ENCODE assay signal across 1 cellular context in the genomic region with DNA sequence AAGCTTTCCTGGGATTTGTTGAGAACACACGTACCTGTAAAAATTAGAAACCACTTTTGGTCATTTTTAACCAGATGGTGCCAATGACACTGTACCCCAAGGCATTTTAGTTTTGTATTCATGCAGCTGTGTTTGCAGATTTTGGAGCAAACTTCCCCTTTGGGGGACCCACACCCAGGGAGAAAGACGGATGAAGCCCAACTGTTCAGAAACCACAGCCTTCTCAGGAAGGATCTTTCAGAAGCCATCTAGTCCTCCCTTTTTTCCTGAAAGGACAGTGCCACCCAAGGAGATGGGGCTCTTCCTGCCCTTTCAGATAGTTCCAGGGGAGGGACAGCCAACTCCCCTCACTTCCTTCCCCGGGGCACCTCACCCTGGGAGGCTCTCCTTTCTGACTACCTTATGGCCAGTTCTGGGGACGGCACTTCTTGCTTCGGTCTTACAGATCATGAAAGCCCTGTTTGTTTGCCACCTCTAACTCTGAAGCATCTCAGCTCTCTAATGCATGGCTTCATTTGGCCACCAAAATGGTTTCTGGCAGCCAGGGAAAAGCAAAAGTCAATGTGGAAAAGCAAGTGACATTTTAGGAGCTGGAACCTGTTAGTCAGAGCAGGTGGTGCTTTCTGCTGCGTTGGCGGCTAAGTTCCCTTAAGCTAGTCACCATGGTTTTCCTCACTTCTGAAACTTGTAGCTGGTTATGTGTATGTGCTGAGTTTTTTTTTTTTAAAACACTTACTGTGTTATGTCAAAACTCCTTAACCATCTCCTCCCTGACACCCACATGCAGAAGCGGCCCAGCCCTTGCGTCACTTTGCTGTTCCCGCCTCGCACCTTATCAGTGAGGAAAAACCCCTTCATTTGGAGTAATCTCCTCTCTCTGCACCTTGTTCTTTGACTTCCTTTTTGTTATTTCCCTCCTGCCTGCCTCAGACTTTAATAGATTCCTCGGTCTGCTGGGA.
TF ChIP-seq lines count a peak whose summit lies in the region.

No MANE protein-coding gene starts in this region.

TF ChIP-seq in K562, 482 proteins besides CTCF, POLR2A, EP300 and RAD21 (continued from another document and continues in another):
- TF ChIP-seq, protein P1, sequence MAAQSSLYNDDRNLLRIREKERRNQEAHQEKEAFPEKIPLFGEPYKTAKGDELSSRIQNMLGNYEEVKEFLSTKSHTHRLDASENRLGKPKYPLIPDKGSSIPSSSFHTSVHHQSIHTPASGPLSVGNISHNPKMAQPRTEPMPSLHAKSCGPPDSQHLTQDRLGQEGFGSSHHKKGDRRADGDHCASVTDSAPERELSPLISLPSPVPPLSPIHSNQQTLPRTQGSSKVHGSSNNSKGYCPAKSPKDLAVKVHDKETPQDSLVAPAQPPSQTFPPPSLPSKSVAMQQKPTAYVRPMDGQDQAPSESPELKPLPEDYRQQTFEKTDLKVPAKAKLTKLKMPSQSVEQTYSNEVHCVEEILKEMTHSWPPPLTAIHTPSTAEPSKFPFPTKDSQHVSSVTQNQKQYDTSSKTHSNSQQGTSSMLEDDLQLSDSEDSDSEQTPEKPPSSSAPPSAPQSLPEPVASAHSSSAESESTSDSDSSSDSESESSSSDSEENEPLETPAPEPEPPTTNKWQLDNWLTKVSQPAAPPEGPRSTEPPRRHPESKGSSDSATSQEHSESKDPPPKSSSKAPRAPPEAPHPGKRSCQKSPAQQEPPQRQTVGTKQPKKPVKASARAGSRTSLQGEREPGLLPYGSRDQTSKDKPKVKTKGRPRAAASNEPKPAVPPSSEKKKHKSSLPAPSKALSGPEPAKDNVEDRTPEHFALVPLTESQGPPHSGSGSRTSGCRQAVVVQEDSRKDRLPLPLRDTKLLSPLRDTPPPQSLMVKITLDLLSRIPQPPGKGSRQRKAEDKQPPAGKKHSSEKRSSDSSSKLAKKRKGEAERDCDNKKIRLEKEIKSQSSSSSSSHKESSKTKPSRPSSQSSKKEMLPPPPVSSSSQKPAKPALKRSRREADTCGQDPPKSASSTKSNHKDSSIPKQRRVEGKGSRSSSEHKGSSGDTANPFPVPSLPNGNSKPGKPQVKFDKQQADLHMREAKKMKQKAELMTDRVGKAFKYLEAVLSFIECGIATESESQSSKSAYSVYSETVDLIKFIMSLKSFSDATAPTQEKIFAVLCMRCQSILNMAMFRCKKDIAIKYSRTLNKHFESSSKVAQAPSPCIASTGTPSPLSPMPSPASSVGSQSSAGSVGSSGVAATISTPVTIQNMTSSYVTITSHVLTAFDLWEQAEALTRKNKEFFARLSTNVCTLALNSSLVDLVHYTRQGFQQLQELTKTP (IDR thresholded peaks at IDR 0.05; ENCODE audit: low read depth in 1 of 2, partially characterized antibody in 2 of 2) = peak in 1 of 2 experiments; percentile 28
- TF ChIP-seq EGR1 (conservative IDR thresholded peaks at IDR 0.05) (peak; percentile 40), TCF3 (CRISPR knock-in tag; IDR thresholded peaks at IDR 0.05) (peak; percentile 87), RB1 (IDR thresholded peaks at IDR 0.05; ENCODE audit: low read depth) (peak; percentile 67; the same call in 1 of the 2 replicates), TAL1 (IDR thresholded peaks at IDR 0.05) (peak; percentile 80), ATF1 (CRISPR knock-in tag; IDR thresholded peaks at IDR 0.05) (no peak), ATF1 (tag; IDR thresholded peaks at IDR 0.05) (peak; percentile 69), GABPB1 (CRISPR knock-in tag; IDR thresholded peaks at IDR 0.05) (peak; percentile 53; the same call in 1 of the 2 replicates), SMAD4 (CRISPR knock-in tag; conservative IDR thresholded peaks at IDR 0.05) (peak; percentile 78; the same call in 1 of the 2 replicates), CBFA2T3 (IDR thresholded peaks at IDR 0.05) (peak; percentile 87), HDAC3 (IDR thresholded peaks at IDR 0.05; ENCODE audit: borderline replicate concordance, partially characterized antibody) (peak; percentile 42), ARID1B (IDR thresholded peaks at IDR 0.05) (peak; percentile 88), ATF3 (IDR thresholded peaks at IDR 0.05) (peak; percentile 87), ATF3 (CRISPR knock-in tag; conservative IDR thresholded peaks at IDR 0.05) (no peak), SMARCA4 (IDR thresholded peaks at IDR 0.05) (peak; percentile 69), CBX8 (IDR thresholded peaks at IDR 0.05; ENCODE audit: borderline replicate concordance, extremely low read depth, low read depth, low read length, poor library complexity, severe bottlenecking) (no peak), SRSF3 (IDR thresholded peaks at IDR 0.05; ENCODE audit: insufficient read depth, low read length) (no peak), HINFP (tag; conservative IDR thresholded peaks at IDR 0.05; ENCODE audit: low read depth) (no peak), HOMEZ (CRISPR knock-in tag; IDR thresholded peaks at IDR 0.05) (no peak), PKNOX1 (IDR thresholded peaks at IDR 0.05) (0 out of 2 replicates have a peak, but pooled peaks have one; percentile 13), DACH1 (IDR thresholded peaks at IDR 0.05; ENCODE audit: partially characterized antibody) (peak; percentile 20), CREB1 (IDR thresholded peaks at IDR 0.05) (0 out of 2 replicates have a peak, but pooled peaks have one; percentile 28), CREB1 (CRISPR knock-in tag; IDR thresholded peaks at IDR 0.05) (peak; percentile 54), MTA2 (IDR thresholded peaks at IDR 0.05; ENCODE audit: low read depth) (peak; percentile 57), NFIC (IDR thresholded peaks at IDR 0.05) (peak; percentile 49), MXI1 (IDR thresholded peaks at IDR 0.05; ENCODE audit: low read depth, low read length) (no peak), ZBTB1 (CRISPR knock-in tag; IDR thresholded peaks at IDR 0.05; ENCODE audit: borderline replicate concordance, low read depth) (no peak)
- TF ChIP-seq, protein P2, sequence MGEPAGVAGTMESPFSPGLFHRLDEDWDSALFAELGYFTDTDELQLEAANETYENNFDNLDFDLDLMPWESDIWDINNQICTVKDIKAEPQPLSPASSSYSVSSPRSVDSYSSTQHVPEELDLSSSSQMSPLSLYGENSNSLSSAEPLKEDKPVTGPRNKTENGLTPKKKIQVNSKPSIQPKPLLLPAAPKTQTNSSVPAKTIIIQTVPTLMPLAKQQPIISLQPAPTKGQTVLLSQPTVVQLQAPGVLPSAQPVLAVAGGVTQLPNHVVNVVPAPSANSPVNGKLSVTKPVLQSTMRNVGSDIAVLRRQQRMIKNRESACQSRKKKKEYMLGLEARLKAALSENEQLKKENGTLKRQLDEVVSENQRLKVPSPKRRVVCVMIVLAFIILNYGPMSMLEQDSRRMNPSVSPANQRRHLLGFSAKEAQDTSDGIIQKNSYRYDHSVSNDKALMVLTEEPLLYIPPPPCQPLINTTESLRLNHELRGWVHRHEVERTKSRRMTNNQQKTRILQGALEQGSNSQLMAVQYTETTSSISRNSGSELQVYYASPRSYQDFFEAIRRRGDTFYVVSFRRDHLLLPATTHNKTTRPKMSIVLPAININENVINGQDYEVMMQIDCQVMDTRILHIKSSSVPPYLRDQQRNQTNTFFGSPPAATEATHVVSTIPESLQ (CRISPR knock-in tag; IDR thresholded peaks at IDR 0.05) = no peak
- TF ChIP-seq, protein P3, sequence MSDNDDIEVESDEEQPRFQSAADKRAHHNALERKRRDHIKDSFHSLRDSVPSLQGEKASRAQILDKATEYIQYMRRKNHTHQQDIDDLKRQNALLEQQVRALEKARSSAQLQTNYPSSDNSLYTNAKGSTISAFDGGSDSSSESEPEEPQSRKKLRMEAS (CRISPR knock-in tag; IDR thresholded peaks at IDR 0.05) = peak; percentile 58; the same call in 1 of the 2 replicates
- TF ChIP-seq, protein P4, sequence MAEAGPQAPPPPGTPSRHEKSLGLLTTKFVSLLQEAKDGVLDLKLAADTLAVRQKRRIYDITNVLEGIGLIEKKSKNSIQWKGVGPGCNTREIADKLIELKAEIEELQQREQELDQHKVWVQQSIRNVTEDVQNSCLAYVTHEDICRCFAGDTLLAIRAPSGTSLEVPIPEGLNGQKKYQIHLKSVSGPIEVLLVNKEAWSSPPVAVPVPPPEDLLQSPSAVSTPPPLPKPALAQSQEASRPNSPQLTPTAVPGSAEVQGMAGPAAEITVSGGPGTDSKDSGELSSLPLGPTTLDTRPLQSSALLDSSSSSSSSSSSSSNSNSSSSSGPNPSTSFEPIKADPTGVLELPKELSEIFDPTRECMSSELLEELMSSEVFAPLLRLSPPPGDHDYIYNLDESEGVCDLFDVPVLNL (CRISPR knock-in tag; IDR thresholded peaks at IDR 0.05; ENCODE audit: low read depth) = peak; percentile 78; the same call in 1 of the 2 replicates
- TF ChIP-seq, protein P5, sequence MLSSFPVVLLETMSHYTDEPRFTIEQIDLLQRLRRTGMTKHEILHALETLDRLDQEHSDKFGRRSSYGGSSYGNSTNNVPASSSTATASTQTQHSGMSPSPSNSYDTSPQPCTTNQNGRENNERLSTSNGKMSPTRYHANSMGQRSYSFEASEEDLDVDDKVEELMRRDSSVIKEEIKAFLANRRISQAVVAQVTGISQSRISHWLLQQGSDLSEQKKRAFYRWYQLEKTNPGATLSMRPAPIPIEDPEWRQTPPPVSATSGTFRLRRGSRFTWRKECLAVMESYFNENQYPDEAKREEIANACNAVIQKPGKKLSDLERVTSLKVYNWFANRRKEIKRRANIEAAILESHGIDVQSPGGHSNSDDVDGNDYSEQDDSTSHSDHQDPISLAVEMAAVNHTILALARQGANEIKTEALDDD (IDR thresholded peaks at IDR 0.05) = peak; percentile 81
- TF ChIP-seq, protein P6, sequence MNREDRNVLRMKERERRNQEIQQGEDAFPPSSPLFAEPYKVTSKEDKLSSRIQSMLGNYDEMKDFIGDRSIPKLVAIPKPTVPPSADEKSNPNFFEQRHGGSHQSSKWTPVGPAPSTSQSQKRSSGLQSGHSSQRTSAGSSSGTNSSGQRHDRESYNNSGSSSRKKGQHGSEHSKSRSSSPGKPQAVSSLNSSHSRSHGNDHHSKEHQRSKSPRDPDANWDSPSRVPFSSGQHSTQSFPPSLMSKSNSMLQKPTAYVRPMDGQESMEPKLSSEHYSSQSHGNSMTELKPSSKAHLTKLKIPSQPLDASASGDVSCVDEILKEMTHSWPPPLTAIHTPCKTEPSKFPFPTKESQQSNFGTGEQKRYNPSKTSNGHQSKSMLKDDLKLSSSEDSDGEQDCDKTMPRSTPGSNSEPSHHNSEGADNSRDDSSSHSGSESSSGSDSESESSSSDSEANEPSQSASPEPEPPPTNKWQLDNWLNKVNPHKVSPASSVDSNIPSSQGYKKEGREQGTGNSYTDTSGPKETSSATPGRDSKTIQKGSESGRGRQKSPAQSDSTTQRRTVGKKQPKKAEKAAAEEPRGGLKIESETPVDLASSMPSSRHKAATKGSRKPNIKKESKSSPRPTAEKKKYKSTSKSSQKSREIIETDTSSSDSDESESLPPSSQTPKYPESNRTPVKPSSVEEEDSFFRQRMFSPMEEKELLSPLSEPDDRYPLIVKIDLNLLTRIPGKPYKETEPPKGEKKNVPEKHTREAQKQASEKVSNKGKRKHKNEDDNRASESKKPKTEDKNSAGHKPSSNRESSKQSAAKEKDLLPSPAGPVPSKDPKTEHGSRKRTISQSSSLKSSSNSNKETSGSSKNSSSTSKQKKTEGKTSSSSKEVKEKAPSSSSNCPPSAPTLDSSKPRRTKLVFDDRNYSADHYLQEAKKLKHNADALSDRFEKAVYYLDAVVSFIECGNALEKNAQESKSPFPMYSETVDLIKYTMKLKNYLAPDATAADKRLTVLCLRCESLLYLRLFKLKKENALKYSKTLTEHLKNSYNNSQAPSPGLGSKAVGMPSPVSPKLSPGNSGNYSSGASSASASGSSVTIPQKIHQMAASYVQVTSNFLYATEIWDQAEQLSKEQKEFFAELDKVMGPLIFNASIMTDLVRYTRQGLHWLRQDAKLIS (CRISPR knock-in tag; IDR thresholded peaks at IDR 0.05) = peak; percentile 63; the same call in 1 of the 2 replicates
- TF ChIP-seq, protein P7, sequence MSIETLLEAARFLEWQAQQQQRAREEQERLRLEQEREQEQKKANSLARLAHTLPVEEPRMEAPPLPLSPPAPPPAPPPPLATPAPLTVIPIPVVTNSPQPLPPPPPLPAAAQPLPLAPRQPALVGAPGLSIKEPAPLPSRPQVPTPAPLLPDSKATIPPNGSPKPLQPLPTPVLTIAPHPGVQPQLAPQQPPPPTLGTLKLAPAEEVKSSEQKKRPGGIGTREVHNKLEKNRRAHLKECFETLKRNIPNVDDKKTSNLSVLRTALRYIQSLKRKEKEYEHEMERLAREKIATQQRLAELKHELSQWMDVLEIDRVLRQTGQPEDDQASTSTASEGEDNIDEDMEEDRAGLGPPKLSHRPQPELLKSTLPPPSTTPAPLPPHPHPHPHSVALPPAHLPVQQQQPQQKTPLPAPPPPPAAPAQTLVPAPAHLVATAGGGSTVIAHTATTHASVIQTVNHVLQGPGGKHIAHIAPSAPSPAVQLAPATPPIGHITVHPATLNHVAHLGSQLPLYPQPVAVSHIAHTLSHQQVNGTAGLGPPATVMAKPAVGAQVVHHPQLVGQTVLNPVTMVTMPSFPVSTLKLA (conservative IDR thresholded peaks at IDR 0.05) = peak in 1 of 2 experiments; percentile 46; a peak in 1 of 4 replicates
